9 cellular contexts compared by ENCODE assay signal in genomic region chr22:44668886-44669724, GRCh38. TPM values are rescaled to one million over a fixed set of nuclear protein-coding genes. Genes with fewer than 3 reads are reported as not detected.
DNase-seq lines count a peak whose midpoint lies in the region; ATAC-seq and TF ChIP-seq lines count a peak whose summit lies in the region.
"Had no signal": no experiment of that assay in that cellular context is flagged by ENCODE, and none has a peak within 500 bp of the region (broad histone marks: within the 10 kb centered on the region; RNA-seq: fewer than 3 reads in every experiment).

No MANE protein-coding gene starts in this region.

- peak overlapping the region; percentile 60 for H3K4me3 ChIP-seq in CD8-positive, alpha-beta T cell (ENCODE audit: low read depth, low read length)
- H3K4me3 ChIP-seq in prostate gland = peak overlapping the region; percentile 58 to 67

- H3K36me3 Mint-ChIP-seq in CD8-positive, alpha-beta T cell = peaks cover 3% of the 10 kb centered on the region
- H3K36me3 Mint-ChIP-seq in activated B cell treated with CpG ODN at 0.5 μM for 24 hours (ENCODE audit: low read depth) = no peaks in the 10 kb centered on the region

- TF ChIP-seq POLR2A in prostate gland (IDR thresholded peaks at IDR 0.05) = no peak

- H3K4me1 Mint-ChIP-seq in CD8-positive, alpha-beta T cell (ENCODE audit: low read depth) = peaks cover 72% of the 10 kb centered on the region
- H3K4me1 Mint-ChIP-seq in activated B cell treated with CpG ODN at 0.5 μM for 24 hours = peaks cover 22% of the 10 kb centered on the region

- no peaks in the 10 kb centered on the region for H3K9me3 ChIP-seq in CD8-positive, alpha-beta T cell (ENCODE audit: low read length)
- H3K9me3 ChIP-seq in prostate gland = no peaks in the 10 kb centered on the region

- peak overlapping the region; percentile 78 for H3K4me3 Mint-ChIP-seq in CD8-positive, alpha-beta T cell
- H3K4me3 Mint-ChIP-seq in activated B cell treated with CpG ODN at 0.5 μM for 24 hours = peak overlapping the region; percentile 78

- no peaks in the 10 kb centered on the region for H3K9me3 Mint-ChIP-seq in CD8-positive, alpha-beta T cell
- no peaks in the 10 kb centered on the region for H3K9me3 Mint-ChIP-seq in activated B cell treated with CpG ODN at 0.5 μM for 24 hours

- no peaks in the 10 kb centered on the region for H3K36me3 ChIP-seq in CD8-positive, alpha-beta T cell (ENCODE audit: insufficient read depth, low read length)
- no peaks in the 10 kb centered on the region for H3K36me3 ChIP-seq in prostate gland

- no peaks in the 10 kb centered on the region for H3K27me3 Mint-ChIP-seq in CD8-positive, alpha-beta T cell (ENCODE audit: low read depth)
- H3K27me3 Mint-ChIP-seq in activated B cell treated with CpG ODN at 0.5 μM for 24 hours = peaks cover 15% of the 10 kb centered on the region

- no peak for DNase-seq in CD8-positive, alpha-beta T cell
- no peak for DNase-seq in activated B cell treated with CpG ODN at 0.5 μM for 24 hours
- DNase-seq in left cardiac atrium = no peak
- DNase-seq in prostate gland (ENCODE audit: low spot score) = no peak
- DNase-seq in GM19240 (ENCODE audit: insufficient read length, low spot score) = no peak
- no peak for DNase-seq in omental fat pad (ENCODE audit: low spot score)
- DNase-seq in HCEC 1CT = no peak
- DNase-seq in stimulated activated CD4-positive, alpha-beta T cell treated with anti-CD3 and anti-CD28 coated beads, Interleukin-2, amount 100 ng/mL, for 24 hours = no peak
- DNase-seq: Karpas-422 had no signal

- peak overlapping the region; percentile 40 for H3K27ac ChIP-seq in CD8-positive, alpha-beta T cell (ENCODE audit: low read depth, low read length)
- peak overlapping the region; percentile 80 to 86 for H3K27ac ChIP-seq in prostate gland

- intact Hi-C loops in CD8-positive, alpha-beta T cell (cut with DNase I, micrococcal nuclease) = loop anchor here (1.0 to 10.0 kb wide), 8 partner anchors 16 to 1482 kb away; partner anchors contain the start of genes PARVG (in 2 of the 2), PRR5 (in 2 of the 2), RTL6 (in 1 of the 2) and TTLL12 (in 1 of the 2)
- intact Hi-C loops in activated B cell treated with CpG ODN at 0.5 μM for 24 hours (cut with micrococcal nuclease) (no loop called here), left cardiac atrium (cut with DNase I) (no loop called here), prostate gland (cut with DNase I) (no loop called here)

- POLR2A ChIA-PET in CD8-positive, alpha-beta T cell (lab: Charles Lee) = interaction anchor here (1.1 to 1.4 kb wide), 3 partner anchors 11 to 32 kb away, joined by 3 to 4 read pairs (median 3); no protein-coding TSS in a partner anchor
- POLR2A ChIA-PET in activated B cell treated with CpG ODN at 0.5 μM for 24 hours (lab: Charles Lee) = interaction anchor here (0.5 kb wide), 1 partner anchor 15 kb away, joined by 3 read pairs; no protein-coding TSS in a partner anchor

- peaks cover 68% of the 10 kb centered on the region for H3K4me1 ChIP-seq in CD8-positive, alpha-beta T cell (ENCODE audit: insufficient read depth, low read length)
- H3K4me1 ChIP-seq in prostate gland (replicated peaks) = no peaks in the 10 kb centered on the region

- H3K27me3 ChIP-seq in CD8-positive, alpha-beta T cell (ENCODE audit: insufficient read depth, low read length) = no peaks in the 10 kb centered on the region
- H3K27me3 ChIP-seq in prostate gland (replicated peaks; ENCODE audit: insufficient read depth) = no peaks in the 10 kb centered on the region

- TF ChIP-seq CTCF in CD8-positive, alpha-beta T cell (IDR thresholded peaks at IDR 0.05) = no peak
- TF ChIP-seq CTCF in activated B cell treated with CpG ODN at 0.5 μM for 24 hours (IDR thresholded peaks at IDR 0.05) (no peak), prostate gland (IDR thresholded peaks at IDR 0.05) (no peak), omental fat pad (IDR thresholded peaks at IDR 0.05) (no peak)

- ATAC-seq in CD8-positive, alpha-beta T cell = peak; percentile 0
- peak; percentile 11 for ATAC-seq in activated B cell treated with CpG ODN at 0.5 μM for 24 hours (ENCODE audit: low read depth)
- peak; percentile 1 to 2 for ATAC-seq in left cardiac atrium
- no peak for ATAC-seq in omental fat pad (ENCODE audit: low FRiP score)

- WGBS in prostate gland = 9% methylated on average over 45 of the region's 50 CpGs

- CTCF ChIA-PET in CD8-positive, alpha-beta T cell (lab: Charles Lee) = interaction anchor here (0.8 to 4.5 kb wide), 4 partner anchors 10 to 43 kb away, joined by 3 to 27 read pairs (median 4); no protein-coding TSS in a partner anchor
- CTCF ChIA-PET in activated B cell treated with CpG ODN at 0.5 μM for 24 hours (lab: Charles Lee) = no interaction called here

- H3K27ac Mint-ChIP-seq in CD8-positive, alpha-beta T cell = peak overlapping the region; percentile 73
- H3K27ac Mint-ChIP-seq in activated B cell treated with CpG ODN at 0.5 μM for 24 hours = no peak overlapping the region

RNA-seq across cellular contexts. Expression of gene PRR5, which starts 32.9 kb away (rescaled TPM):
- 10 to 100 TPM; 47.6 to 49.3 TPM for total RNA-seq in CD8-positive, alpha-beta T cell
- total RNA-seq in activated B cell treated with CpG ODN at 0.5 μM for 24 hours (15.5 and 18.0 TPM in 2 replicates), left cardiac atrium (10 to 100 TPM; 15.3 to 19.1 TPM), prostate gland (10 to 100 TPM; 47.8 to 56.5 TPM), omental fat pad (10 to 100 TPM; 22.2 to 51.5 (median 31.6) TPM)

Comparison
In these comparisons a context has a peak if more than half of its experiments do, and no peak if none do; other contexts are left out.
1. intact Hi-C loops: an anchor here in CD8-positive, alpha-beta T cell (1.0 to 10.0 kb wide); none called in activated B cell treated with CpG ODN at 0.5 μM for 24 hours, left cardiac atrium and prostate gland.